Comparison of ENCODE assay signal across 18 cellular contexts in genomic region chr7:2711895-2712675, GRCh38. TPM values are rescaled to one million over a fixed set of nuclear protein-coding genes. Genes with fewer than 3 reads are reported as not detected.
DNase-seq lines count a peak whose midpoint lies in the region; ATAC-seq and TF ChIP-seq lines count a peak whose summit lies in the region.
"Had no signal": no experiment of that assay in that cellular context is flagged by ENCODE, and none has a peak within 500 bp of the region (broad histone marks: within the 10 kb centered on the region; RNA-seq: fewer than 3 reads in every experiment).

No MANE protein-coding gene starts in this region.

- H3K4me1 Mint-ChIP-seq in chondrocyte (ENCODE audit: low read depth): peaks cover 40% of the 10 kb centered on the region

- TF ChIP-seq CTCF in cardiac muscle cell (IDR thresholded peaks at IDR 0.05; ENCODE audit: low read depth, low read length) (no peak), chondrocyte (IDR thresholded peaks at IDR 0.05) (no peak), colonic mucosa (IDR thresholded peaks at IDR 0.05) (no peak)

- H4K91ac ChIP-seq in mesenchymal stem cell (ENCODE audit: low read length): peak overlapping the region; percentile 80

- H3K4me3 ChIP-seq in cardiac muscle cell (no peak overlapping the region), mesenchymal stem cell (ENCODE audit: insufficient read depth in 1 of 2, low read depth in 1 of 2, low read length in 2 of 2) (no peak overlapping the region), colonic mucosa (no peak overlapping the region)
- H3K4me3 ChIP-seq: SJSA1 had no signal

- H2BK120ac ChIP-seq in mesenchymal stem cell (ENCODE audit: low read depth, low read length): no peak overlapping the region

- intact Hi-C loops in cardiac septum (cut with DNase I): no loop called here
- intact Hi-C loops in colonic mucosa (cut with DNase I): no loop called here

- peak in 1 of 2 donors; percentile 55 for DNase-seq in cardiac muscle cell (ENCODE audit: low read depth in 1 of 2, low spot score in 1 of 2)
- no peak for DNase-seq in cardiac septum (ENCODE audit: low spot score)
- DNase-seq in chondrocyte (ENCODE audit: low spot score): no peak
- DNase-seq in mesenchymal stem cell: no peak
- no peak for DNase-seq in RKO (ENCODE audit: low spot score)
- no peak for DNase-seq in colonic mucosa
- no peak for DNase-seq in retina
- DNase-seq: H7, Kasumi-1, NCI-H1417 treated with DMSO at 0.1 percent for 48 hours, NCI-H2081, NCI-H524 had no signal

- no peak overlapping the region for H3K4me2 ChIP-seq in mesenchymal stem cell (ENCODE audit: low read length, poor library complexity, severe bottlenecking)

- H3K9ac ChIP-seq in mesenchymal stem cell (ENCODE audit: low read length) (no peak overlapping the region), colonic mucosa (ENCODE audit: low read depth in 2 of 2, low read length in 2 of 2) (no peak overlapping the region)

- no peaks in the 10 kb centered on the region for H3K27me3 Mint-ChIP-seq in chondrocyte (ENCODE audit: low read depth)

- no peak overlapping the region for H2AFZ ChIP-seq in mesenchymal stem cell (ENCODE audit: low read depth, low read length)

- no peak overlapping the region for H4K8ac ChIP-seq in mesenchymal stem cell (ENCODE audit: low read length)

- peak overlapping the region; percentile 12 for H3K27ac Mint-ChIP-seq in chondrocyte (ENCODE audit: unreplicated experiment)

- ATAC-seq in HG02852 (IDR thresholded peaks at IDR 0.05; ENCODE audit: unreplicated experiment): no peak

- H3K9me3 ChIP-seq in cardiac muscle cell (ENCODE audit: low read depth) (no peaks in the 10 kb centered on the region), mesenchymal stem cell (ENCODE audit: control insufficient read depth, low read length) (no peaks in the 10 kb centered on the region), colonic mucosa (no peaks in the 10 kb centered on the region)
- H3K9me3 ChIP-seq: Caco-2, SJSA1 had no signal

- H2AK5ac ChIP-seq in mesenchymal stem cell (ENCODE audit: low read length, severe bottlenecking): no peak overlapping the region

- H3K14ac ChIP-seq in mesenchymal stem cell (ENCODE audit: low read length in 2 of 2): no peak overlapping the region

- H3K9me3 Mint-ChIP-seq in chondrocyte (ENCODE audit: low read depth): peaks cover 3% of the 10 kb centered on the region

- no peak overlapping the region for H3K4me3 Mint-ChIP-seq in chondrocyte (ENCODE audit: unreplicated experiment)

- H3K4ac ChIP-seq in mesenchymal stem cell (ENCODE audit: low read depth in 1 of 2, low read length in 2 of 2): no peak overlapping the region

- no peak overlapping the region for H2BK15ac ChIP-seq in mesenchymal stem cell (ENCODE audit: low read depth, poor library complexity, severe bottlenecking)

- 97% methylated on average over 24 of the region's 25 CpGs for WGBS in mesenchymal stem cell

- no peak overlapping the region for H3K18ac ChIP-seq in mesenchymal stem cell (ENCODE audit: low read depth in 1 of 2, low read length in 2 of 2)

- peaks cover 21% of the 10 kb centered on the region for H3K79me1 ChIP-seq in mesenchymal stem cell (replicated peaks; ENCODE audit: low read length, poor library complexity, severe bottlenecking)

- peak overlapping the region; percentile 95 for H3K27ac ChIP-seq in cardiac muscle cell
- no peak overlapping the region for H3K27ac ChIP-seq in mesenchymal stem cell (ENCODE audit: low read length, poor library complexity, severe bottlenecking)
- H3K27ac ChIP-seq in colonic mucosa: no peak overlapping the region
- H3K27ac ChIP-seq: 22Rv1, C4-2B, RWPE1, SJSA1 had no signal

- H3K27me3 ChIP-seq in cardiac muscle cell: no peaks in the 10 kb centered on the region
- no peaks in the 10 kb centered on the region for H3K27me3 ChIP-seq in mesenchymal stem cell (ENCODE audit: control insufficient read depth in 1 of 2, insufficient read depth in 1 of 2, low read length in 2 of 2)
- no peaks in the 10 kb centered on the region for H3K27me3 ChIP-seq in colonic mucosa
- H3K27me3 ChIP-seq: SJSA1 had no signal

- H3K4me1 ChIP-seq in cardiac muscle cell (ENCODE audit: low read depth): peaks cover 62% of the 10 kb centered on the region
- peaks cover 23% of the 10 kb centered on the region for H3K4me1 ChIP-seq in mesenchymal stem cell (ENCODE audit: control insufficient read depth, insufficient read depth, low read depth, low read length)
- H3K4me1 ChIP-seq in colonic mucosa: peaks cover 6% of the 10 kb centered on the region
- H3K4me1 ChIP-seq: Caco-2, SJSA1 had no signal

- peak overlapping the region in 1 of 2 experiments; percentile 11 for H2BK12ac ChIP-seq in mesenchymal stem cell (ENCODE audit: low read length in 2 of 2)

- H3K36me3 ChIP-seq in cardiac muscle cell: no peaks in the 10 kb centered on the region
- peaks cover 29 to 62% of the 10 kb centered on the region in 2 experiments for H3K36me3 ChIP-seq in mesenchymal stem cell (ENCODE audit: control insufficient read depth in 1 of 2, insufficient read depth in 2 of 2, low read depth in 1 of 2, low read length in 2 of 2)
- H3K36me3 ChIP-seq in colonic mucosa: no peaks in the 10 kb centered on the region

- no peak overlapping the region for H3K23ac ChIP-seq in mesenchymal stem cell (ENCODE audit: low read length in 2 of 2)

- peaks cover 28% of the 10 kb centered on the region for H3K36me3 Mint-ChIP-seq in chondrocyte (ENCODE audit: low read depth)

- H2BK5ac ChIP-seq in mesenchymal stem cell (ENCODE audit: low read depth, low read length, poor library complexity, severe bottlenecking): no peak overlapping the region

RNA-seq across cellular contexts. Expression of gene AMZ1, which starts 24.1 kb away (rescaled TPM):
- total RNA-seq in cardiac muscle cell: 0.80 and 1.1 TPM in 2 replicates
- polyA plus RNA-seq in cardiac muscle cell: 1.6 and 1.7 TPM in 2 replicates
- total RNA-seq in cardiac septum: 0.08 TPM
- total RNA-seq in chondrocyte: 9.1 to 11.1 TPM (median 9.6 TPM) in 3 replicates
- polyA plus RNA-seq in mesenchymal stem cell (2013, experiment 1 of 2): 0.06 TPM
- polyA plus RNA-seq in mesenchymal stem cell (2013, experiment 2 of 2): 0.07 TPM
- under 1 TPM in 1 of 2 donors, not detected in 1; 0.08 TPM for total RNA-seq in colonic mucosa
